Comparison of ENCODE assay signal across 15 cellular contexts in genomic region chr7:146658604-146659003, GRCh38.
DNase-seq lines count a peak whose midpoint lies in the region; TF ChIP-seq lines count a peak whose summit lies in the region.
"Had no signal": no experiment of that assay in that cellular context is flagged by ENCODE, and none has a peak within 500 bp of the region (broad histone marks: within the 10 kb centered on the region; RNA-seq: fewer than 3 reads in every experiment).

No MANE protein-coding gene starts in this region.

- H3K36me3 Mint-ChIP-seq in glutamatergic neuron (ENCODE audit: unreplicated experiment): no peaks in the 10 kb centered on the region
- H3K36me3 Mint-ChIP-seq: CD4-positive, alpha-beta memory T cell had no signal

- DNase-seq in glutamatergic neuron (no peak), NCI-H2171 (lab: John Stamatoyannopoulos, UW) (no peak), GM23248 (no peak), COLO829 (ENCODE audit: low spot score) (no peak)
- DNase-seq: 8988T; C1 segment of cervical spinal cord; Caco-2; CD4-positive, alpha-beta memory T cell; DMS153; DND-41; H7; HCEC 1CT had no signal

- H3K4me2 ChIP-seq in OCI-LY1 (ENCODE audit: low read length): no peak overlapping the region; the same call in 1 of the 2 replicates
- no peak overlapping the region for H3K4me2 ChIP-seq in GM23248 (ENCODE audit: unreplicated experiment)
- H3K4me2 ChIP-seq: A549 had no signal

- 17 to 25% methylated on average over 4 of the region's 4 CpGs for WGBS in GM23248 (ENCODE audit: low coverage in 1 of 2, low lambda C conversion rate in 2 of 2, missing lambda C conversion rate in 2 of 2), 2 experiments

- no peaks in the 10 kb centered on the region for H3K79me2 ChIP-seq in OCI-LY1 (ENCODE audit: insufficient read depth, low read length)
- no peaks in the 10 kb centered on the region for H3K79me2 ChIP-seq in GM23248 (ENCODE audit: insufficient read depth)

- H3K27me3 ChIP-seq in OCI-LY1 (ENCODE audit: insufficient read depth, low read length) (no peaks in the 10 kb centered on the region), GM23248 (replicated peaks; ENCODE audit: insufficient read depth) (no peaks in the 10 kb centered on the region)

- H3K9ac ChIP-seq in OCI-LY1 (ENCODE audit: low read length) (peak overlapping the region; percentile 18; the same call in 1 of the 2 replicates), GM23248 (no peak overlapping the region)

- H3K9me3 ChIP-seq in HEK293 (ENCODE audit: control insufficient read depth, insufficient read depth, low read depth, low read length) (no peaks in the 10 kb centered on the region), OCI-LY1 (ENCODE audit: low read length) (peaks cover 14% of the 10 kb centered on the region), GM23248 (ENCODE audit: low read depth) (no peaks in the 10 kb centered on the region)
- H3K9me3 ChIP-seq: A549 had no signal

- H3K36me3 ChIP-seq in HEK293 (ENCODE audit: control insufficient read depth in 2 of 2, insufficient read depth in 1 of 2, low read length in 2 of 2) (no peaks in the 10 kb centered on the region), OCI-LY1 (ENCODE audit: insufficient read depth, low read length) (peaks cover 24% of the 10 kb centered on the region), GM23248 (ENCODE audit: low read depth) (no peaks in the 10 kb centered on the region)

- no peaks in the 10 kb centered on the region for H3K4me1 Mint-ChIP-seq in glutamatergic neuron (ENCODE audit: low read depth, unreplicated experiment)
- H3K4me1 Mint-ChIP-seq: CD4-positive, alpha-beta memory T cell had no signal

- H3F3A ChIP-seq in OCI-LY1 (ENCODE audit: insufficient read depth, low read length) (no peaks in the 10 kb centered on the region), GM23248 (ENCODE audit: insufficient read depth) (no peaks in the 10 kb centered on the region)

- no peaks in the 10 kb centered on the region for H3K27me3 Mint-ChIP-seq in glutamatergic neuron (ENCODE audit: unreplicated experiment)
- H3K27me3 Mint-ChIP-seq: CD4-positive, alpha-beta memory T cell had no signal

- TF ChIP-seq CTCF in HEK293 (tag by site-specific recombination; IDR thresholded peaks at IDR 0.05): no peak
- no peak for TF ChIP-seq CTCF in OCI-LY1 (IDR thresholded peaks at IDR 0.05; ENCODE audit: low read length)
- TF ChIP-seq CTCF in glutamatergic neuron (IDR thresholded peaks at IDR 0.05; ENCODE audit: partially characterized antibody, unreplicated experiment): no peak

- H3K4me3 ChIP-seq in HEK293 (ENCODE audit: low read depth, low read length): no peak overlapping the region
- H3K4me3 ChIP-seq in OCI-LY1 (ENCODE audit: low read depth, low read length, poor library complexity, severe bottlenecking): no peak overlapping the region
- H3K4me3 ChIP-seq in GM23248: no peak overlapping the region
- H3K4me3 ChIP-seq: A549 had no signal

- H3K4me1 ChIP-seq in HEK293 (ENCODE audit: control insufficient read depth, insufficient read depth, low read length) (peaks cover 6% of the 10 kb centered on the region), OCI-LY1 (ENCODE audit: insufficient read depth, low read length, severe bottlenecking) (peaks cover 79% of the 10 kb centered on the region), GM23248 (ENCODE audit: insufficient read depth) (no peaks in the 10 kb centered on the region)
- H3K4me1 ChIP-seq: A549 had no signal

- CTCF ChIA-PET in HEK293 (lab: Yijun Ruan, JAX): no interaction called here

- H3K27ac Mint-ChIP-seq in glutamatergic neuron (ENCODE audit: unreplicated experiment): peak overlapping the region; percentile 17
- H3K27ac Mint-ChIP-seq: CD4-positive, alpha-beta memory T cell had no signal

- 0 out of 2 replicates have a peak overlapping the region, but pooled peaks have one; percentile 9 for H2AFZ ChIP-seq in OCI-LY1 (ENCODE audit: low read length)
- no peak overlapping the region for H2AFZ ChIP-seq in GM23248

- no peak overlapping the region for H3K27ac ChIP-seq in HEK293 (ENCODE audit: extremely low read depth, low read depth, low read length)
- H3K27ac ChIP-seq in OCI-LY1 (ENCODE audit: low read depth, low read length, poor library complexity, severe bottlenecking): peak overlapping the region; percentile 98
- H3K27ac ChIP-seq in GM23248: no peak overlapping the region
- H3K27ac ChIP-seq: A549 had no signal

- H3K9me3 Mint-ChIP-seq in glutamatergic neuron (ENCODE audit: unreplicated experiment): no peaks in the 10 kb centered on the region

- H3K9me2 ChIP-seq in OCI-LY1 (ENCODE audit: low read depth, low read length): no peaks in the 10 kb centered on the region
- H3K9me2 ChIP-seq in GM23248 (ENCODE audit: insufficient read depth): no peaks in the 10 kb centered on the region

- POLR2A ChIA-PET in HEK293 (lab: Yijun Ruan, JAX): no interaction called here

- no peak overlapping the region for H3K4me3 Mint-ChIP-seq in glutamatergic neuron (ENCODE audit: unreplicated experiment)
- H3K4me3 Mint-ChIP-seq: CD4-positive, alpha-beta memory T cell had no signal

- in situ Hi-C loops in GM23248 (cut with MboI): no loop called here

- H4K20me1 ChIP-seq in OCI-LY1 (ENCODE audit: insufficient read depth, low read length): no peaks in the 10 kb centered on the region
- H4K20me1 ChIP-seq in GM23248 (ENCODE audit: insufficient read depth): no peaks in the 10 kb centered on the region

TF ChIP-seq in HEK293, 187 proteins besides CTCF, POLR2A, EP300 and RAD21 (continues in another document):
- peak; percentile 88 for TF ChIP-seq ZBTB21 (tag by site-specific recombination; IDR thresholded peaks at IDR 0.05)
- peak; percentile 54; the same call in 1 of the 2 replicates for TF ChIP-seq ZNF558 (tag by site-specific recombination; IDR thresholded peaks at IDR 0.05)
- no peak for TF ChIP-seq ZNF830 (tag by site-specific recombination; IDR thresholded peaks at IDR 0.05; ENCODE audit: low read depth)
- peak; percentile 32; the same call in 1 of the 2 replicates for TF ChIP-seq FEZF1 (tag by site-specific recombination; IDR thresholded peaks at IDR 0.05)
- peak; percentile 37; the same call in 1 of the 2 replicates for TF ChIP-seq ZNF639 (tag by site-specific recombination; IDR thresholded peaks at IDR 0.05)
- TF ChIP-seq SP7 (tag by site-specific recombination; IDR thresholded peaks at IDR 0.05): peak; percentile 72
- peak; percentile 96 for TF ChIP-seq ZNF629 (tag by site-specific recombination; IDR thresholded peaks at IDR 0.05)
- no peak for TF ChIP-seq ZNF555 (tag by site-specific recombination; conservative IDR thresholded peaks at IDR 0.05)
- TF ChIP-seq ZSCAN23 (tag by site-specific recombination; IDR thresholded peaks at IDR 0.05): 0 out of 2 replicates have a peak, but pooled peaks have one; percentile 63
- peak; percentile 71 for TF ChIP-seq SCRT2 (tag by site-specific recombination; IDR thresholded peaks at IDR 0.05)
- TF ChIP-seq PRDM6 (tag by site-specific recombination; IDR thresholded peaks at IDR 0.05): 0 out of 2 replicates have a peak, but pooled peaks have one; percentile 10
- TF ChIP-seq ZFP37 (tag by site-specific recombination; IDR thresholded peaks at IDR 0.05): peak; percentile 54; the same call in 1 of the 2 replicates
- TF ChIP-seq INSM2 (tag by site-specific recombination; IDR thresholded peaks at IDR 0.05): peak; percentile 52; the same call in 1 of the 2 replicates
- no peak for TF ChIP-seq ZNF266 (tag by site-specific recombination; IDR thresholded peaks at IDR 0.05; ENCODE audit: low read depth)
- no peak for TF ChIP-seq ZNF184 (tag by site-specific recombination; IDR thresholded peaks at IDR 0.05)
- no peak for TF ChIP-seq ZNF157 (tag by site-specific recombination; IDR thresholded peaks at IDR 0.05)
- peak; percentile 74 for TF ChIP-seq KLF8 (tag by site-specific recombination; IDR thresholded peaks at IDR 0.05)
- TF ChIP-seq ZNF366 (tag by site-specific recombination; conservative IDR thresholded peaks at IDR 0.05): peak; percentile 38; the same call in 1 of the 2 replicates
- 0 out of 2 replicates have a peak, but pooled peaks have one; percentile 57 for TF ChIP-seq TRIM28 (IDR thresholded peaks at IDR 0.05; ENCODE audit: borderline replicate concordance, low read length)
